In the genomic region with DNA sequence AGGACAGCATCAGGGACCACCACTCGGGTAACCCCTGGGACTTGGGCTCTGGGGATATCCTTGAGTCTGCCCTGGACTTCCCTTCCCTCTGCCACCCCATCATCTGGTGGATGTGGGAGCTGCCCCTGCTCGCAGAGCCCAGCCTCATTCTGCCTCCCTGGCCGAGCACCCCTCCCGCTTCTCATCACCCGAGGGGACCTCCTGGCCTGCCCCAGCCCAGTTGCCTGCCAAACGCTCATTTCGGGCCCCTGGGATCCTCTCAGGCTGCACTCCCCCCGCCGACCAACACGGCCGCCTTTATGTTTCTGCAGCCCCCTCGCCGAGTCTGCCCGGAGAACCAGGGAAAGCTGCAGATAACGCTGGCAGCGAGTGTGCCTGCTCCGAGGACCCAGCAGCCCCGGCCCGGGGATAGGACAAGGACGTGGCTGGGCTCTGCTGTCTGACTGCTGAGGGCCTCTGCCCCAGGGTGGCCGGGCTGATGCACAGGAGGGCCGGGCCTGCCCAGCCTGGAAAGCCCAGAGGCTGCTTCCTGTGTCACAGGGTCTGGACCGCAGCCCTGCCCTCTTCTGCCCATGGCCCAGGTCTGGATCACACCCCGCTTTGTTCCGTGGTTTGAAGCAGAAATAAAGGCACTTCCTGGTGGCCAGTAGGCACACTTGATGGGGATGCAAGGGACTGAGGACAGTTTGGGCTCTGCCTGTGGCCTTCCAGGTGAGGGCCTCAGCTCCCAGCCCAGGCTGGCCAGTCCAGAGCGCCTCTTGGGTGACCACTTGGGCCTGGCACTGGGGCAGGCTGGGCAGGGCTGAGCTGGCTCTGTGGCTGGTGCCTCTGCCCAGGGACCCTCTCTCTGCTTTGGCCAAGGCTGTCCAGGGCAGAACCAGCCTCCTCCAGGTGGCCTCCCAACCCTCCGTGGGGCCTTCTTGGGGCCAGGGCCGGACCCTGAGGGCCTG, we compare ENCODE assay signal across 18 cellular contexts. TPM values are rescaled to one million over a fixed set of nuclear protein-coding genes. Genes with fewer than 3 reads are reported as not detected.
DNase-seq lines count a peak whose midpoint lies in the region; ATAC-seq lines count a peak whose summit lies in the region.
"Had no signal": no experiment of that assay in that cellular context is flagged by ENCODE, and none has a peak within 500 bp of the region (broad histone marks: within the 10 kb centered on the region; RNA-seq: fewer than 3 reads in every experiment).

No MANE protein-coding gene starts in this region.

- peak overlapping the region; percentile 55 for H3K23ac ChIP-seq in neuronal stem cell (ENCODE audit: low read depth, low read length, poor library complexity)

- peaks cover 0 to 85% (median 17%) of the 10 kb centered on the region in 3 experiments for H3K27me3 ChIP-seq in neuronal stem cell (ENCODE audit: control insufficient read depth in 3 of 3, insufficient read depth in 3 of 3, low read depth in 1 of 3, low read length in 3 of 3)
- peaks cover 2% of the 10 kb centered on the region for H3K27me3 ChIP-seq in CD4-positive, alpha-beta memory T cell (ENCODE audit: insufficient read depth, low read length)

- H2BK12ac ChIP-seq in neuronal stem cell (ENCODE audit: low read length): peak overlapping the region; percentile 24

- intact Hi-C loops in left ventricle myocardium superior (cut with micrococcal nuclease) (no loop called here), Right ventricle myocardium superior (cut with DNase I) (no loop called here)
- intact Hi-C loops in CD4-positive, alpha-beta memory T cell (cut with micrococcal nuclease): loop anchor here (2.0 kb wide), 1 partner anchor 15 kb away; no protein-coding TSS in a partner anchor

- H3K9me3 ChIP-seq in neuronal stem cell (replicated peaks in 1 of 2; ENCODE audit: control insufficient read depth in 2 of 2, insufficient read depth in 1 of 2, low read depth in 1 of 2, low read length in 2 of 2): no peaks in the 10 kb centered on the region
- no peaks in the 10 kb centered on the region for H3K9me3 ChIP-seq in CD4-positive, alpha-beta memory T cell (ENCODE audit: control insufficient read depth in 1 of 2, low read length in 2 of 2)

- H3K27ac ChIP-seq in neuronal stem cell (replicated peaks; ENCODE audit: low read length): no peak overlapping the region
- H3K27ac ChIP-seq in CD4-positive, alpha-beta memory T cell (ENCODE audit: low read depth, low read length): no peak overlapping the region
- H3K27ac ChIP-seq: C4-2B had no signal

- POLR2A ChIA-PET in CD4-positive, alpha-beta memory T cell (lab: Charles Lee; ENCODE audit: partially characterized antibody): no interaction called here

- peak overlapping the region; percentile 96 for H2AK5ac ChIP-seq in neuronal stem cell (ENCODE audit: low read depth, low read length)

- peak overlapping the region; percentile 57 for H3K18ac ChIP-seq in neuronal stem cell (ENCODE audit: low read length)

- peaks cover 3% of the 10 kb centered on the region for H3K79me1 ChIP-seq in neuronal stem cell (ENCODE audit: low read depth, low read length)

- no peak overlapping the region for H2BK120ac ChIP-seq in neuronal stem cell (ENCODE audit: low read depth, low read length)

- H3K4me1 ChIP-seq in neuronal stem cell (ENCODE audit: control insufficient read depth in 2 of 2, insufficient read depth in 1 of 2, low read depth in 1 of 2, low read length in 2 of 2): peaks cover 10% of the 10 kb centered on the region in 2 donors
- H3K4me1 ChIP-seq in CD4-positive, alpha-beta memory T cell (ENCODE audit: insufficient read depth, low read length): peaks cover 10% of the 10 kb centered on the region

- peak overlapping the region; percentile 67 for H2BK15ac ChIP-seq in neuronal stem cell (ENCODE audit: low read length)

- no peak overlapping the region for H3K14ac ChIP-seq in neuronal stem cell (ENCODE audit: low read length)

- H4K8ac ChIP-seq in neuronal stem cell (ENCODE audit: low read depth, low read length): peak overlapping the region; percentile 17

- ATAC-seq in left ventricle myocardium superior: no peak
- no peak for ATAC-seq in Right ventricle myocardium superior (ENCODE audit: poor library complexity)
- ATAC-seq: CD8-positive, alpha-beta T cell; HCT116; K562 had no signal

- H3K4me2 ChIP-seq in neuronal stem cell (ENCODE audit: insufficient read depth, low read length, poor library complexity, severe bottlenecking): no peak overlapping the region

- H3K4ac ChIP-seq in neuronal stem cell (ENCODE audit: low read length): no peak overlapping the region

- no peak overlapping the region for H3K4me3 ChIP-seq in neuronal stem cell (ENCODE audit: low read length in 2 of 2)
- H3K4me3 ChIP-seq in CD4-positive, alpha-beta memory T cell (ENCODE audit: low read length in 2 of 2): no peak overlapping the region
- H3K4me3 ChIP-seq: K562 had no signal

- peak overlapping the region; percentile 53 for H2BK5ac ChIP-seq in neuronal stem cell (ENCODE audit: low read length)

- peaks cover 0 to 4% (median under 1%) of the 10 kb centered on the region in 4 donors for H3K4me1 Mint-ChIP-seq in CD4-positive, alpha-beta memory T cell

- peaks cover 7 to 10% of the 10 kb centered on the region in 2 donors for H3K27me3 Mint-ChIP-seq in CD4-positive, alpha-beta memory T cell

- H3K9ac ChIP-seq in neuronal stem cell (ENCODE audit: low read depth, low read length, poor library complexity): no peak overlapping the region

- DNase-seq in left ventricle myocardium superior (peak; percentile 25), Right ventricle myocardium superior (no peak), UCSD-AML1 (lab: John Stamatoyannopoulos, UW; ENCODE audit: unreplicated experiment) (peak; percentile 44), neuronal stem cell (ENCODE audit: low spot score) (no peak), NCI-H510A treated with DMSO at 0.1 percent for 48 hours (lab: John Stamatoyannopoulos, UW) (no peak), GM19240 (ENCODE audit: insufficient read length, low spot score) (no peak)
- DNase-seq in CD4-positive, alpha-beta memory T cell: no peak
- DNase-seq: 8988T; ACHN; CD8-positive, alpha-beta T cell; COR-L47; DMS153; DMS79 treated with DMSO at 0.1 percent for 48 hours; EL; Karpas-422 had no signal

- H4K91ac ChIP-seq in neuronal stem cell (ENCODE audit: low read depth, low read length, poor library complexity): no peak overlapping the region

- CTCF ChIA-PET in CD4-positive, alpha-beta memory T cell (lab: Charles Lee; ENCODE audit: partially characterized antibody): interaction anchor here (1.8 to 2.3 kb wide), 3 partner anchors 14 to 396 kb away, joined by 4 to 14 read pairs (median 6); no protein-coding TSS in a partner anchor

- no peaks in the 10 kb centered on the region for H3K9me3 Mint-ChIP-seq in CD4-positive, alpha-beta memory T cell
- H3K9me3 Mint-ChIP-seq: CD8-positive, alpha-beta T cell had no signal

- no peaks in the 10 kb centered on the region for H3K36me3 ChIP-seq in neuronal stem cell (replicated peaks in 1 of 2; ENCODE audit: control insufficient read depth in 2 of 2, insufficient read depth in 2 of 2, low read length in 2 of 2)
- no peaks in the 10 kb centered on the region for H3K36me3 ChIP-seq in CD4-positive, alpha-beta memory T cell (ENCODE audit: insufficient read depth, low read length)

- H2AFZ ChIP-seq in neuronal stem cell (ENCODE audit: low read length): no peak overlapping the region

- WGBS in neuronal stem cell (ENCODE audit: extremely low coverage in 2 of 2, insufficient read length in 2 of 2, insufficient replicate concordance in 1 of 2), 2 donors: no CpG with 5 or more reads among the region's 28 CpGs

- no peaks in the 10 kb centered on the region for H3K36me3 Mint-ChIP-seq in CD4-positive, alpha-beta memory T cell
- H3K36me3 Mint-ChIP-seq: CD8-positive, alpha-beta T cell had no signal

- H3K27ac Mint-ChIP-seq in CD4-positive, alpha-beta memory T cell: no peak overlapping the region
- H3K27ac Mint-ChIP-seq: CD8-positive, alpha-beta T cell had no signal

- no peak overlapping the region for H3K4me3 Mint-ChIP-seq in CD4-positive, alpha-beta memory T cell
- H3K4me3 Mint-ChIP-seq: CD8-positive, alpha-beta T cell had no signal

RNA-seq across cellular contexts. Expression of a gene that starts 4.9 kb away (rescaled TPM):
- 0.42 TPM for total RNA-seq in left ventricle myocardium superior
- 0.38 TPM for total RNA-seq in Right ventricle myocardium superior
- not detected for polyA plus RNA-seq in neuronal stem cell (2013, experiment 1 of 2)
- not detected for polyA plus RNA-seq in neuronal stem cell (2013, experiment 2 of 2)
- not detected for total RNA-seq in CD4-positive, alpha-beta memory T cell
- polyA plus RNA-seq in CD4-positive, alpha-beta memory T cell: not detected
- total RNA-seq: CD8-positive, alpha-beta T cell had no signal

RNA-seq across cellular contexts. Expression of a gene that starts 5.7 kb away (rescaled TPM):
- not detected for total RNA-seq in left ventricle myocardium superior
- not detected for total RNA-seq in Right ventricle myocardium superior
- polyA plus RNA-seq in neuronal stem cell (2013, experiment 1 of 2): not detected
- polyA plus RNA-seq in neuronal stem cell (2013, experiment 2 of 2): not detected
- total RNA-seq in CD4-positive, alpha-beta memory T cell: not detected
- not detected for polyA plus RNA-seq in CD4-positive, alpha-beta memory T cell
- total RNA-seq: CD8-positive, alpha-beta T cell; K562 had no signal
- polyA plus RNA-seq: K562 had no signal

RNA-seq across cellular contexts. Expression of a gene that starts 32.3 kb away (rescaled TPM):
- total RNA-seq in left ventricle myocardium superior: 75.1 TPM
- total RNA-seq in Right ventricle myocardium superior: 64.6 TPM
- polyA plus RNA-seq in neuronal stem cell (2013, experiment 1 of 2): 44.7 TPM
- polyA plus RNA-seq in neuronal stem cell (2013, experiment 2 of 2): 45.1 TPM
- 1 to 10 TPM; 7.5 to 8.4 TPM for total RNA-seq in CD4-positive, alpha-beta memory T cell
- polyA plus RNA-seq in CD4-positive, alpha-beta memory T cell: under 1 TPM; 0.02 to 0.80 TPM

RNA-seq across cellular contexts. Expression of a gene that starts 33.6 kb away (rescaled TPM):
- total RNA-seq in left ventricle myocardium superior (50.5 TPM), Right ventricle myocardium superior (46.7 TPM)
- polyA plus RNA-seq in neuronal stem cell (2013, experiment 1 of 2): 26.4 TPM
- 24.5 TPM for polyA plus RNA-seq in neuronal stem cell (2013, experiment 2 of 2)
- 1 to 10 TPM; 5.1 to 5.8 TPM for total RNA-seq in CD4-positive, alpha-beta memory T cell
- polyA plus RNA-seq in CD4-positive, alpha-beta memory T cell: not detected

Comparison
In these comparisons a context has a peak if more than half of its experiments do, and no peak if none do; other contexts are left out.
1. DNase-seq: peak in left ventricle myocardium superior (single experiment) and UCSD-AML1 (single experiment); none in Right ventricle myocardium superior (single experiment), neuronal stem cell (single experiment), NCI-H510A treated with DMSO at 0.1 percent for 48 hours (single experiment), CD4-positive, alpha-beta memory T cell (0 of 5) and GM19240 (single experiment).